In genomic region chr2:180742809-180743208, GRCh38 we compare ENCODE assay signal across 20 cellular contexts.
DNase-seq lines count a peak whose midpoint lies in the region; ATAC-seq and TF ChIP-seq lines count a peak whose summit lies in the region.
"Had no signal": no experiment of that assay in that cellular context is flagged by ENCODE, and none has a peak within 500 bp of the region (broad histone marks: within the 10 kb centered on the region; RNA-seq: fewer than 3 reads in every experiment).

No MANE protein-coding gene starts in this region.

- H3K4me3 ChIP-seq in PC-3 (ENCODE audit: low read length) (peak overlapping the region; percentile 34), choroid plexus epithelial cell (ENCODE audit: low read depth, low read length) (no peak overlapping the region), coronary artery (no peak overlapping the region)
- H3K4me3 ChIP-seq: SK-N-MC had no signal

- intact Hi-C loops in PC-3 (cut with micrococcal nuclease) = loop anchor here (5.0 kb wide), 1 partner anchor 51 kb away; no protein-coding TSS in a partner anchor

- peaks cover 37% of the 10 kb centered on the region for H3K4me1 ChIP-seq in PC-3 (ENCODE audit: insufficient read depth, low read length)
- H3K4me1 ChIP-seq: BE2C had no signal

- no peaks in the 10 kb centered on the region for H3K27me3 ChIP-seq in PC-3 (ENCODE audit: low read length)
- H3K27me3 ChIP-seq: BE2C had no signal

- CTCF ChIA-PET in PC-3 (lab: Charles Lee) = no interaction called here

- no peak overlapping the region for H3K4me3 Mint-ChIP-seq in osteocyte (ENCODE audit: unreplicated experiment)
- H3K4me3 Mint-ChIP-seq: activated naive CD4-positive, alpha-beta T cell treated with anti-CD3 and anti-CD28 coated beads for 36 hours; brain had no signal

- no peaks in the 10 kb centered on the region for H3K36me3 ChIP-seq in PC-3 (ENCODE audit: low read depth, low read length)
- H3K36me3 ChIP-seq: BE2C had no signal

- DNase-seq in Daoy (ENCODE audit: low read depth) = peak; percentile 39
- peak; percentile 87 for DNase-seq in PC-3
- peak; percentile 77 for DNase-seq in choroid plexus epithelial cell (ENCODE audit: low read depth)
- DNase-seq in osteocyte (ENCODE audit: extremely low spot score, unreplicated experiment) = no peak
- no peak for DNase-seq in GM20000 (ENCODE audit: low spot score)
- DNase-seq in coronary artery (ENCODE audit: low spot score) = no peak
- DNase-seq in hippocampal formation (lab: John Stamatoyannopoulos, UW) = no peak
- DNase-seq: activated CD4-positive, alpha-beta T cell treated with anti-CD3 and anti-CD28 coated beads for 48 hours; activated naive CD4-positive, alpha-beta T cell treated with anti-CD3 and anti-CD28 coated beads for 36 hours; BE2C; DMS153; NCI-H1694 treated with DMSO at 0.1 percent for 48 hours; nucleus accumbens; stimulated activated CD4-positive, alpha-beta T cell treated with anti-CD3 and anti-CD28 coated beads, Interleukin-4, amount 100 ng/mL, for 24 hours; stimulated activated CD8-positive, alpha-beta memory T cell treated with anti-CD3 and anti-CD28 coated beads, Interleukin-4, amount 100 ng/mL, for 48 hours had no signal

- ATAC-seq in PC-3 (peak; percentile 85), HG03521 (IDR thresholded peaks at IDR 0.05; ENCODE audit: unreplicated experiment) (no peak)
- ATAC-seq: left lobe of liver, sciatic nerve had no signal

- H3K27ac ChIP-seq in PC-3 (ENCODE audit: low read length) (peak overlapping the region; percentile 86), coronary artery (no peak overlapping the region)
- H3K27ac ChIP-seq: SK-N-MC had no signal

- H3K9me2 ChIP-seq in PC-3 (replicated peaks; ENCODE audit: low read length) = no peaks in the 10 kb centered on the region

- no peaks in the 10 kb centered on the region for H3K27me3 Mint-ChIP-seq in osteocyte (ENCODE audit: unreplicated experiment)

- no peaks in the 10 kb centered on the region for H3K9me3 ChIP-seq in PC-3 (ENCODE audit: low read length)
- H3K9me3 ChIP-seq: BE2C had no signal

- peaks cover 12% of the 10 kb centered on the region for H3K4me1 Mint-ChIP-seq in osteocyte (ENCODE audit: unreplicated experiment)
- H3K4me1 Mint-ChIP-seq: brain had no signal

- no peak overlapping the region for H2AFZ ChIP-seq in PC-3 (ENCODE audit: low read length)

- H3K36me3 Mint-ChIP-seq in osteocyte (ENCODE audit: unreplicated experiment) = no peaks in the 10 kb centered on the region
- H3K36me3 Mint-ChIP-seq: brain had no signal

- no peaks in the 10 kb centered on the region for H3K9me3 Mint-ChIP-seq in osteocyte (ENCODE audit: unreplicated experiment)
- H3K9me3 Mint-ChIP-seq: activated naive CD4-positive, alpha-beta T cell treated with anti-CD3 and anti-CD28 coated beads for 36 hours had no signal

- H3K9ac ChIP-seq in PC-3 (ENCODE audit: low read length) = peak overlapping the region; percentile 43

- H3F3A ChIP-seq in PC-3 (ENCODE audit: low read length, unreplicated experiment) = no peaks in the 10 kb centered on the region

- TF ChIP-seq CTCF in PC-3 (conservative IDR thresholded peaks at IDR 0.05; ENCODE audit: low read depth, low read length) (no peak), choroid plexus epithelial cell (conservative IDR thresholded peaks at IDR 0.05; ENCODE audit: low read depth, low read length) (no peak), osteocyte (IDR thresholded peaks at IDR 0.05) (no peak), GM20000 (IDR thresholded peaks at IDR 0.05; ENCODE audit: extremely low read depth, missing control alignments) (no peak), coronary artery (IDR thresholded peaks at IDR 0.05) (no peak)

- peak overlapping the region; percentile 74 for H3K4me2 ChIP-seq in PC-3 (ENCODE audit: low read length)

- POLR2A ChIA-PET in PC-3 (lab: Charles Lee; ENCODE audit: unreplicated experiment) = interaction anchor here (0.5 to 0.7 kb wide), 2 partner anchors 9 to 65 kb away, joined by 3 to 4 read pairs; no protein-coding TSS in a partner anchor

- H4K20me1 ChIP-seq in PC-3 (ENCODE audit: low read length) = no peaks in the 10 kb centered on the region

- H3K27ac Mint-ChIP-seq in osteocyte (ENCODE audit: unreplicated experiment) = peak overlapping the region; percentile 4
- H3K27ac Mint-ChIP-seq: activated naive CD4-positive, alpha-beta T cell treated with anti-CD3 and anti-CD28 coated beads for 36 hours; brain had no signal

- H3K79me2 ChIP-seq in PC-3 (ENCODE audit: low read length) = no peaks in the 10 kb centered on the region

- BruUV-seq in PC-3 (replicated peaks; lab: Mats Ljungman, UMichigan) = no TSS peak

Comparison
In these comparisons a context has a peak if more than half of its experiments do, and no peak if none do; other contexts are left out.
1. DNase-seq: peak in Daoy (single experiment), PC-3 (single experiment) and choroid plexus epithelial cell (single experiment); none in osteocyte (single experiment), GM20000 (single experiment), coronary artery (single experiment) and hippocampal formation (0 of 2).